In genomic region chr20:53281557-53282117, GRCh38 we compare ENCODE assay signal across 1 cellular context.
TF ChIP-seq lines count a peak whose summit lies in the region.

No MANE protein-coding gene starts in this region.

TF ChIP-seq in GM23338, 12 proteins besides CTCF, POLR2A, EP300 and RAD21 (continued from another document):
- TF ChIP-seq, protein P1, sequence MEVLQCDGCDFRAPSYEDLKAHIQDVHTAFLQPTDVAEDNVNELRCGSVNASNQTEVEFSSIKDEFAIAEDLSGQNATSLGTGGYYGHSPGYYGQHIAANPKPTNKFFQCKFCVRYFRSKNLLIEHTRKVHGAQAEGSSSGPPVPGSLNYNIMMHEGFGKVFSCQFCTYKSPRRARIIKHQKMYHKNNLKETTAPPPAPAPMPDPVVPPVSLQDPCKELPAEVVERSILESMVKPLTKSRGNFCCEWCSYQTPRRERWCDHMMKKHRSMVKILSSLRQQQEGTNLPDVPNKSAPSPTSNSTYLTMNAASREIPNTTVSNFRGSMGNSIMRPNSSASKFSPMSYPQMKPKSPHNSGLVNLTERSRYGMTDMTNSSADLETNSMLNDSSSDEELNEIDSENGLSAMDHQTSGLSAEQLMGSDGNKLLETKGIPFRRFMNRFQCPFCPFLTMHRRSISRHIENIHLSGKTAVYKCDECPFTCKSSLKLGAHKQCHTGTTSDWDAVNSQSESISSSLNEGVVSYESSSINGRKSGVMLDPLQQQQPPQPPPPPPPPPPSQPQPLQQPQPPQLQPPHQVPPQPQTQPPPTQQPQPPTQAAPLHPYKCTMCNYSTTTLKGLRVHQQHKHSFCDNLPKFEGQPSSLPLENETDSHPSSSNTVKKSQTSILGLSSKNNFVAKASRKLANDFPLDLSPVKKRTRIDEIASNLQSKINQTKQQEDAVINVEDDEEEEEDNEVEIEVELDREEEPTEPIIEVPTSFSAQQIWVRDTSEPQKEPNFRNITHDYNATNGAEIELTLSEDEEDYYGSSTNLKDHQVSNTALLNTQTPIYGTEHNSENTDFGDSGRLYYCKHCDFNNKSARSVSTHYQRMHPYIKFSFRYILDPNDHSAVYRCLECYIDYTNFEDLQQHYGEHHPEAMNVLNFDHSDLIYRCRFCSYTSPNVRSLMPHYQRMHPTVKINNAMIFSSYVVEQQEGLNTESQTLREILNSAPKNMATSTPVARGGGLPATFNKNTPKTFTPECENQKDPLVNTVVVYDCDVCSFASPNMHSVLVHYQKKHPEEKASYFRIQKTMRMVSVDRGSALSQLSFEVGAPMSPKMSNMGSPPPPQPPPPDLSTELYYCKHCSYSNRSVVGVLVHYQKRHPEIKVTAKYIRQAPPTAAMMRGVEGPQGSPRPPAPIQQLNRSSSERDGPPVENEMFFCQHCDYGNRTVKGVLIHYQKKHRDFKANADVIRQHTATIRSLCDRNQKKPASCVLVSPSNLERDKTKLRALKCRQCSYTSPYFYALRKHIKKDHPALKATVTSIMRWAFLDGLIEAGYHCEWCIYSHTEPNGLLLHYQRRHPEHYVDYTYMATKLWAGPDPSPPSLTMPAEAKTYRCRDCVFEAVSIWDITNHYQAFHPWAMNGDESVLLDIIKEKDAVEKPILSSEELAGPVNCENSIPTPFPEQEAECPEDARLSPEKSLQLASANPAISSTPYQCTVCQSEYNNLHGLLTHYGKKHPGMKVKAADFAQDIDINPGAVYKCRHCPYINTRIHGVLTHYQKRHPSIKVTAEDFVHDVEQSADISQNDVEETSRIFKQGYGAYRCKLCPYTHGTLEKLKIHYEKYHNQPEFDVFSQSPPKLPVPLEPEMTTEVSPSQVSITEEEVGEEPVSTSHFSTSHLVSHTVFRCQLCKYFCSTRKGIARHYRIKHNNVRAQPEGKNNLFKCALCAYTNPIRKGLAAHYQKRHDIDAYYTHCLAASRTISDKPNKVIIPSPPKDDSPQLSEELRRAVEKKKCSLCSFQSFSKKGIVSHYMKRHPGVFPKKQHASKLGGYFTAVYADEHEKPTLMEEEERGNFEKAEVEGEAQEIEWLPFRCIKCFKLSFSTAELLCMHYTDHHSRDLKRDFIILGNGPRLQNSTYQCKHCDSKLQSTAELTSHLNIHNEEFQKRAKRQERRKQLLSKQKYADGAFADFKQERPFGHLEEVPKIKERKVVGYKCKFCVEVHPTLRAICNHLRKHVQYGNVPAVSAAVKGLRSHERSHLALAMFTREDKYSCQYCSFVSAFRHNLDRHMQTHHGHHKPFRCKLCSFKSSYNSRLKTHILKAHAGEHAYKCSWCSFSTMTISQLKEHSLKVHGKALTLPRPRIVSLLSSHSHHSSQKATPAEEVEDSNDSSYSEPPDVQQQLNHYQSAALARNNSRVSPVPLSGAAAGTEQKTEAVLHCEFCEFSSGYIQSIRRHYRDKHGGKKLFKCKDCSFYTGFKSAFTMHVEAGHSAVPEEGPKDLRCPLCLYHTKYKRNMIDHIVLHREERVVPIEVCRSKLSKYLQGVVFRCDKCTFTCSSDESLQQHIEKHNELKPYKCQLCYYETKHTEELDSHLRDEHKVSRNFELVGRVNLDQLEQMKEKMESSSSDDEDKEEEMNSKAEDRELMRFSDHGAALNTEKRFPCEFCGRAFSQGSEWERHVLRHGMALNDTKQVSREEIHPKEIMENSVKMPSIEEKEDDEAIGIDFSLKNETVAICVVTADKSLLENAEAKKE (CRISPR knock-in tag; IDR thresholded peaks at IDR 0.05), result no peak
- TF ChIP-seq NANOG (IDR thresholded peaks at IDR 0.05; ENCODE audit: borderline replicate concordance) (no peak), POLR2AphosphoS5 (IDR thresholded peaks at IDR 0.05; ENCODE audit: low read depth) (no peak), STAT1 (IDR thresholded peaks at IDR 0.05; ENCODE audit: unreplicated experiment) (no peak), CREB1 (CRISPR knock-in tag; IDR thresholded peaks at IDR 0.05; ENCODE audit: low read depth) (no peak), ZNF114 (CRISPR knock-in tag; IDR thresholded peaks at IDR 0.05) (no peak), ETS1 (IDR thresholded peaks at IDR 0.05) (no peak), JUNB (IDR thresholded peaks at IDR 0.05; ENCODE audit: unreplicated experiment) (no peak), EZH2phosphoT487 (IDR thresholded peaks at IDR 0.05; ENCODE audit: unreplicated experiment) (no peak), REST (IDR thresholded peaks at IDR 0.05; ENCODE audit: unreplicated experiment) (no peak), ZNF331 (CRISPR knock-in tag; IDR thresholded peaks at IDR 0.05; ENCODE audit: low read depth) (no peak)
